In genomic region chr22:37865510-37865909, GRCh38 we compare ENCODE assay signal across 23 cellular contexts. TPM values are rescaled to one million over a fixed set of nuclear protein-coding genes. Genes with fewer than 3 reads are reported as not detected.
DNase-seq lines count a peak whose midpoint lies in the region; ATAC-seq and TF ChIP-seq lines count a peak whose summit lies in the region.
"Had no signal": no experiment of that assay in that cellular context is flagged by ENCODE, and none has a peak within 500 bp of the region (broad histone marks: within the 10 kb centered on the region; RNA-seq: fewer than 3 reads in every experiment).

No MANE protein-coding gene starts in this region.

- no peaks in the 10 kb centered on the region for H3K4me1 Mint-ChIP-seq in endothelial cell (ENCODE audit: unreplicated experiment)
- H3K4me1 Mint-ChIP-seq in stimulated activated naive B cell treated with anti-CD40 and anti-IgM and Interleukin-4, amounts not matched to agents 10 μg/mL and 1 μg/mL and 100 μg/mL, for 72 hours: peaks cover 6 to 12% of the 10 kb centered on the region in 2 donors

- peak; percentile 56 for DNase-seq in D341Med (ENCODE audit: low spot score)
- DNase-seq in NCI-H82 (lab: John Stamatoyannopoulos, UW): peak; percentile 70
- no peak for DNase-seq in endothelial cell (ENCODE audit: low spot score)
- DNase-seq in stimulated activated naive B cell treated with anti-CD40 and anti-IgM and Interleukin-4, amounts not matched to agents 10 μg/mL and 1 μg/mL and 100 μg/mL, for 72 hours: no peak
- DNase-seq in A172 (ENCODE audit: low spot score): no peak
- DNase-seq in effector CD4-positive, alpha-beta T cell: no peak
- no peak for DNase-seq in RPMI8226
- DNase-seq: 8988T; C1 segment of cervical spinal cord; Calu3; CD4-positive, alpha-beta memory T cell; COR-L47; DMS153; DMS79; EL; GDM1; H9; HFFc6 had no signal

- no peak for ATAC-seq in stimulated activated naive B cell treated with anti-CD40 and anti-IgM and Interleukin-4, amounts not matched to agents 10 μg/mL and 1 μg/mL and 100 μg/mL, for 72 hours (replicated peaks)
- ATAC-seq: GM12878, GM23338, HCT116 had no signal

- no peaks in the 10 kb centered on the region for H3K9me3 Mint-ChIP-seq in endothelial cell (ENCODE audit: unreplicated experiment)
- no peaks in the 10 kb centered on the region for H3K9me3 Mint-ChIP-seq in stimulated activated naive B cell treated with anti-CD40 and anti-IgM and Interleukin-4, amounts not matched to agents 10 μg/mL and 1 μg/mL and 100 μg/mL, for 72 hours
- H3K9me3 Mint-ChIP-seq: CD4-positive, alpha-beta memory T cell; GM23338; H9; HFFc6 had no signal

- H3K4me3 Mint-ChIP-seq in endothelial cell (ENCODE audit: unreplicated experiment): peak overlapping the region; percentile 43
- no peak overlapping the region for H3K4me3 Mint-ChIP-seq in stimulated activated naive B cell treated with anti-CD40 and anti-IgM and Interleukin-4, amounts not matched to agents 10 μg/mL and 1 μg/mL and 100 μg/mL, for 72 hours
- H3K4me3 Mint-ChIP-seq: GM23338, H9, HFFc6 had no signal

- H3K27me3 Mint-ChIP-seq in endothelial cell (ENCODE audit: unreplicated experiment): no peaks in the 10 kb centered on the region
- H3K27me3 Mint-ChIP-seq in stimulated activated naive B cell treated with anti-CD40 and anti-IgM and Interleukin-4, amounts not matched to agents 10 μg/mL and 1 μg/mL and 100 μg/mL, for 72 hours: no peaks in the 10 kb centered on the region
- H3K27me3 Mint-ChIP-seq: CD4-positive, alpha-beta memory T cell had no signal

- H3K36me3 Mint-ChIP-seq in endothelial cell (ENCODE audit: low read depth, unreplicated experiment): peaks cover 40% of the 10 kb centered on the region
- peaks cover 19 to 39% of the 10 kb centered on the region in 2 donors for H3K36me3 Mint-ChIP-seq in stimulated activated naive B cell treated with anti-CD40 and anti-IgM and Interleukin-4, amounts not matched to agents 10 μg/mL and 1 μg/mL and 100 μg/mL, for 72 hours

- no peak overlapping the region for H3K27ac Mint-ChIP-seq in endothelial cell (ENCODE audit: unreplicated experiment)
- peak overlapping the region; percentile 31 for H3K27ac Mint-ChIP-seq in stimulated activated naive B cell treated with anti-CD40 and anti-IgM and Interleukin-4, amounts not matched to agents 10 μg/mL and 1 μg/mL and 100 μg/mL, for 72 hours
- H3K27ac Mint-ChIP-seq: CD4-positive, alpha-beta memory T cell; GM23338; HFFc6 had no signal

- no peak for TF ChIP-seq CTCF in endothelial cell (IDR thresholded peaks at IDR 0.05; ENCODE audit: unreplicated experiment)

RNA-seq across cellular contexts. Expression of gene EIF3L, which starts 16.3 kb away (rescaled TPM):
- total RNA-seq in endothelial cell (ENCODE audit: unreplicated experiment): 732 TPM
- 161 and 170 TPM in 2 replicates for total RNA-seq in A172 (2014; rRNA removed; shearing (Covaris generic))

RNA-seq across cellular contexts. Expression of gene ANKRD54, which starts 21.4 kb away (rescaled TPM):
- total RNA-seq in endothelial cell (ENCODE audit: unreplicated experiment): 14.4 TPM
- 22.4 and 30.5 TPM in 2 replicates for total RNA-seq in A172 (2014; rRNA removed; shearing (Covaris generic))

RNA-seq across cellular contexts. Expression of gene MICALL1, which starts 40.6 kb away (rescaled TPM):
- total RNA-seq in endothelial cell (ENCODE audit: unreplicated experiment): 124 TPM
- 40.3 and 45.6 TPM in 2 replicates for total RNA-seq in A172 (2014; rRNA removed; shearing (Covaris generic))

RNA-seq across cellular contexts. Expression of gene GALR3, which starts 42.3 kb away (rescaled TPM):
- total RNA-seq in endothelial cell (ENCODE audit: unreplicated experiment): not detected
- not detected in 2 replicates for total RNA-seq in A172 (2014; rRNA removed; shearing (Covaris generic))
- total RNA-seq: A673; CD4-positive, alpha-beta memory T cell; GM12878; H4; HFFc6 had no signal

RNA-seq across cellular contexts. Expression of gene GCAT, which starts 57.8 kb away (rescaled TPM):
- total RNA-seq in endothelial cell (ENCODE audit: unreplicated experiment): 4.1 TPM
- 8.8 and 11.4 TPM in 2 replicates for total RNA-seq in A172 (2014; rRNA removed; shearing (Covaris generic))

Comparison
In these comparisons a context has a peak if more than half of its experiments do, and no peak if none do; other contexts are left out.
1. DNase-seq: peak in D341Med (single experiment) and NCI-H82 (single experiment); none in endothelial cell (single experiment), stimulated activated naive B cell treated with anti-CD40 and anti-IgM and Interleukin-4, amounts not matched to agents 10 μg/mL and 1 μg/mL and 100 μg/mL, for 72 hours (single experiment), A172 (single experiment), effector CD4-positive, alpha-beta T cell (single experiment) and RPMI8226 (single experiment).